38 cellular contexts compared by ENCODE assay signal in genomic region chr10:45339896-45340295, GRCh38. TPM values are rescaled to one million over a fixed set of nuclear protein-coding genes. Genes with fewer than 3 reads are reported as not detected.
"Had no signal": no experiment of that assay in that cellular context is flagged by ENCODE, and none has a peak within 500 bp of the region (broad histone marks: within the 10 kb centered on the region; RNA-seq: fewer than 3 reads in every experiment).

No MANE protein-coding gene starts in this region.

- FAIRE-seq: astrocyte, bronchial epithelial cell had no signal

- H3K27me3 ChIP-seq: adrenal gland, ascending aorta, body of pancreas, brain microvascular endothelial cell, breast epithelium, cardiac muscle cell had no signal

- H3K27ac ChIP-seq: adrenal gland, ascending aorta, body of pancreas, brain microvascular endothelial cell, breast epithelium, cardiac muscle cell had no signal

- H3K36me3 ChIP-seq: adrenal gland, ascending aorta, brain microvascular endothelial cell, breast epithelium, cardiac muscle cell had no signal

- ATAC-seq: activated naive CD4-positive, alpha-beta T cell treated with anti-CD3 and anti-CD28 coated beads, Interleukin-2, amount 50 U/mL, for 72 hours; activated naive CD8-positive, alpha-beta T cell treated with anti-CD3 and anti-CD28 coated beads, Interleukin-2, amount 50 U/mL, for 24 hours; activated T-cell treated with anti-CD3 and anti-CD28 coated beads, Interleukin-2, amount 50 U/mL, for 4 hours; activated T-cell treated with anti-CD3 and anti-CD28 coated beads, Interleukin-2, amount 50 U/mL, for 72 hours; activated T-helper 17 cell treated with anti-CD3 and anti-CD28 coated beads, Interleukin-2, amount 50 U/mL, for 72 hours; body of pancreas had no signal

- H3K9me3 ChIP-seq: adrenal gland, ascending aorta, body of pancreas had no signal

- DNase-seq: activated effector memory CD4-positive, alpha-beta T cell treated with anti-CD3 and anti-CD28 coated beads, Interleukin-2, amount 50 U/mL, for 16 hours; activated effector memory CD4-positive, alpha-beta T cell treated with Interleukin-2 at 50 U/mL for 16 hours; activated gamma-delta T cell; activated gamma-delta T cell treated with Interleukin-2 at 50 U/mL for 16 hours; activated naive CD4-positive, alpha-beta T cell; activated naive CD4-positive, alpha-beta T cell treated with anti-CD3 and anti-CD28 coated beads for 36 hours; activated naive CD4-positive, alpha-beta T cell treated with anti-CD3 and anti-CD28 coated beads, Interleukin-2, amount 10 ng/mL, durations not matched to agents 7 days and 5 days; activated naive CD4-positive, alpha-beta T cell treated with anti-CD3 and anti-CD28 coated beads, Interleukin-2, amount 50 U/mL, for 16 hours; activated naive CD4-positive, alpha-beta T cell treated with Interleukin-2 at 50 U/mL for 16 hours; activated naive CD8-positive, alpha-beta T cell treated with anti-CD3 and anti-CD28 coated beads for 36 hours; activated naive CD8-positive, alpha-beta T cell treated with anti-CD3 and anti-CD28 coated beads, Interleukin-2, amount 10 ng/mL, durations not matched to agents 7 days and 5 days; activated naive CD8-positive, alpha-beta T cell treated with anti-CD3 and anti-CD28 coated beads, Interleukin-2, amount 50 U/mL, for 24 hours; activated T-cell treated with anti-CD3 and anti-CD28 coated beads, Interleukin-2, amount 50 U/mL, for 1 hour; activated T-cell treated with anti-CD3 and anti-CD28 coated beads, Interleukin-2, amount 50 U/mL, for 24 hours; activated T-cell treated with anti-CD3 and anti-CD28 coated beads, Interleukin-2, amount 50 U/mL, for 4 hours; activated T-cell treated with anti-CD3 and anti-CD28 coated beads, Interleukin-2, amount 50 U/mL, for 48 hours; activated T-cell treated with anti-CD3 and anti-CD28 coated beads, Interleukin-2, amount 50 U/mL, for 72 hours; adrenal gland; amniotic stem cell; amygdala; anterior cingulate cortex; aorta; body of pancreas; brain microvascular endothelial cell; caudate nucleus; central memory CD4-positive, alpha-beta T cell; cerebellar nuclear complex had no signal

- H3K4me1 ChIP-seq: adrenal gland, ascending aorta, body of pancreas, breast epithelium had no signal

- H3K4me3 ChIP-seq: adrenal gland, ascending aorta, body of pancreas, breast epithelium, cardiac muscle cell had no signal

RNA-seq across cellular contexts. Expression of gene OR13A1, which starts 24.5 kb away (rescaled TPM):
- total RNA-seq: activated naive CD4-positive, alpha-beta T cell treated with anti-CD3 and anti-CD28 coated beads for 36 hours; activated naive CD4-positive, alpha-beta T cell treated with anti-CD3 and anti-CD28 coated beads, Interleukin-2, amount 50 U/mL, for 72 hours; activated naive CD8-positive, alpha-beta T cell treated with anti-CD3 and anti-CD28 coated beads for 36 hours; activated T-cell treated with anti-CD3 and anti-CD28 coated beads, Interleukin-2, amount 50 U/mL, for 4 hours; activated T-cell treated with anti-CD3 and anti-CD28 coated beads, Interleukin-2, amount 50 U/mL, for 72 hours; activated T-helper 1 cell treated with anti-CD3 and anti-CD28 coated beads, Interleukin-12 subunit alpha, Interleukin-12 subunit beta, Interleukin-2, Interleukin-4 antibody, amounts not matched to agents 30 ng/mL and 10 ng/mL and 1 ng/mL, durations not matched to agents 14 hours and 24 hours and 36 hours; activated T-helper 17 cell treated with anti-CD3 and anti-CD28 coated beads, Interleukin-2, amount 50 U/mL, for 72 hours; activated T-helper 2 cell treated with anti-CD3 and anti-CD28 coated beads, Interferon-gamma antibody, Interleukin-2, Interleukin-4, amounts not matched to agents 10 μg/mL and 5 μg/mL and 100 μg/mL, durations not matched to agents 14 hours and 24 hours and 36 hours; aorta; ascending aorta; astrocyte; body of pancreas; bronchial epithelial cell; cardiac septum; chondrocyte had no signal
- polyA plus RNA-seq: aorta had no signal

RNA-seq across cellular contexts. Expression of gene ALOX5, which starts 34.1 kb away (rescaled TPM):
- total RNA-seq: chondrocyte had no signal
